8 cellular contexts compared by ENCODE assay signal in genomic region chr1:116376734-116377096, GRCh38. TPM values are rescaled to one million over a fixed set of nuclear protein-coding genes. Genes with fewer than 3 reads are reported as not detected.
A peak's percentile ranks its signal among the peaks of the same experiment; 100 is the strongest.
DNase-seq lines count a peak whose midpoint lies in the region; ATAC-seq and TF ChIP-seq lines count a peak whose summit lies in the region.

No MANE protein-coding gene starts in this region.

- peaks cover 6% of the 10 kb centered on the region for H3K27me3 ChIP-seq in AG04450 (ENCODE audit: control insufficient read depth, insufficient read depth, low read length)
- H3K27me3 ChIP-seq in HUES64 (ENCODE audit: insufficient read depth, low read length): peaks cover 8% of the 10 kb centered on the region
- H3K27me3 ChIP-seq in mammary epithelial cell (ENCODE audit: insufficient read depth, low read length): no peaks in the 10 kb centered on the region
- no peaks in the 10 kb centered on the region for H3K27me3 ChIP-seq in muscle layer of colon (ENCODE audit: control insufficient read depth in 1 of 2, insufficient read depth in 2 of 2, low read length in 2 of 2)

- in situ Hi-C loops in mammary epithelial cell (cut with MboI; ENCODE audit: low sequenced_read_pairs in 2 of 2): loop anchor here in 1 of 2 donors (25.0 kb wide), 1 partner anchor 111 kb away; no protein-coding TSS in a partner anchor

- peaks cover 3% of the 10 kb centered on the region; the same call in 1 of the 2 replicates for H3K9me3 ChIP-seq in AG04450 (ENCODE audit: control insufficient read depth, insufficient read depth, low read length)
- H3K9me3 ChIP-seq in HUES64 (ENCODE audit: insufficient read depth, low read depth, low read length): no peaks in the 10 kb centered on the region
- H3K9me3 ChIP-seq in mammary epithelial cell (replicated peaks; ENCODE audit: insufficient read depth, low read length): no peaks in the 10 kb centered on the region
- H3K9me3 ChIP-seq in muscle layer of colon (ENCODE audit: low read length): no peaks in the 10 kb centered on the region

- H3K4me2 ChIP-seq in mammary epithelial cell (ENCODE audit: insufficient read depth, low read depth, low read length): peak overlapping the region; percentile 84

- H3K4me1 ChIP-seq in HUES64 (ENCODE audit: insufficient read depth, low read length): peaks cover 70% of the 10 kb centered on the region
- H3K4me1 ChIP-seq in mammary epithelial cell (ENCODE audit: insufficient read depth, low read length): peaks cover 61% of the 10 kb centered on the region
- H3K4me1 ChIP-seq in muscle layer of colon (ENCODE audit: insufficient read depth, low read length): peaks cover 63% of the 10 kb centered on the region

- H3K4me3 ChIP-seq in AG04450 (ENCODE audit: low read depth, low read length): no peak overlapping the region
- no peak overlapping the region for H3K4me3 ChIP-seq in HUES64 (ENCODE audit: low read length)
- H3K4me3 ChIP-seq in mammary epithelial cell (replicated peaks in 1 of 3; ENCODE audit: insufficient read depth in 1 of 3, low read depth in 2 of 3, low read length in 3 of 3): peak overlapping the region in 2 of 3 experiments; percentile 31 to 37
- H3K4me3 ChIP-seq in muscle layer of colon (ENCODE audit: low read depth in 1 of 2, low read length in 2 of 2): peak overlapping the region in 1 of 2 donors; percentile 25

- no TSS peak for BruUV-seq in mammary epithelial cell (replicated peaks; lab: Mats Ljungman, UMichigan)

- TF ChIP-seq CTCF in AG04450 (IDR thresholded peaks at IDR 0.05; ENCODE audit: low read depth, low read length) (no peak), mammary epithelial cell (conservative IDR thresholded peaks at IDR 0.05 in 1 of 2, IDR thresholded peaks at IDR 0.05 in 1 of 2; ENCODE audit: extremely low read depth in 1 of 2, insufficient read depth in 1 of 2, low read depth in 1 of 2, low read length in 2 of 2) (no peak)

- dilution Hi-C loops in mammary epithelial cell (cut with HindIII; ENCODE audit: low sequenced_read_pairs): no loop called here

- 100% methylated on average over 1 of the region's 1 CpG for WGBS in HUES64
- 0% methylated on average over 1 of the region's 1 CpG for WGBS in mammary epithelial cell (ENCODE audit: low coverage, missing lambda C conversion rate)

- H3K36me3 ChIP-seq in HUES64 (ENCODE audit: insufficient read depth, low read length): no peaks in the 10 kb centered on the region
- H3K36me3 ChIP-seq in mammary epithelial cell (ENCODE audit: insufficient read depth, low read length): no peaks in the 10 kb centered on the region
- H3K36me3 ChIP-seq in muscle layer of colon (ENCODE audit: insufficient read depth, low read length): no peaks in the 10 kb centered on the region

- POLR2A ChIA-PET in AG04450 (lab: Yijun Ruan, JAX): no interaction called here

- no peak overlapping the region for H3K9ac ChIP-seq in HUES64 (ENCODE audit: low read depth, low read length)
- peak overlapping the region; percentile 75 for H3K9ac ChIP-seq in mammary epithelial cell (ENCODE audit: insufficient read depth, low read length)
- H3K9ac ChIP-seq in muscle layer of colon (ENCODE audit: low read length): peak overlapping the region; percentile 45

- peaks cover 82% of the 10 kb centered on the region for H3K79me2 ChIP-seq in mammary epithelial cell (ENCODE audit: insufficient read depth, low read length)

- no peak overlapping the region for H2AFZ ChIP-seq in mammary epithelial cell (ENCODE audit: low read depth, low read length)

- CTCF ChIA-PET in AG04450 (lab: Charles Lee): interaction anchor here (2.8 kb wide), 1 partner anchor 109 kb away, joined by 12 read pairs; no protein-coding TSS in a partner anchor
- CTCF ChIA-PET in mammary epithelial cell (lab: Charles Lee; ENCODE audit: low non-redundant PET): interaction anchor here (0.5 to 0.8 kb wide), 2 partner anchors 123 to 206 kb away, joined by 3 to 5 read pairs; no protein-coding TSS in a partner anchor

- intact Hi-C loops in mammary epithelial cell (cut with micrococcal nuclease): loop anchor here (2.0 to 5.0 kb wide), 3 partner anchors 28 to 224 kb away; no protein-coding TSS in a partner anchor

- H4K20me1 ChIP-seq in mammary epithelial cell (ENCODE audit: insufficient read depth, low read length): peaks cover 2% of the 10 kb centered on the region

- DNase-seq in AG04450 (ENCODE audit: low read depth, low spot score) (no peak), mammary epithelial cell (no peak), mucosa of gallbladder (ENCODE audit: low spot score) (no peak), hypothalamus (lab: John Stamatoyannopoulos, UW) (no peak), NCI-H82 treated with DMSO at 0.1 percent for 48 hours (lab: John Stamatoyannopoulos, UW; ENCODE audit: unreplicated experiment) (no peak)

- no peak for ATAC-seq in HG03460 (IDR thresholded peaks at IDR 0.05; ENCODE audit: unreplicated experiment)

- H3K27ac ChIP-seq in AG04450 (ENCODE audit: low read depth, low read length) (peak overlapping the region; percentile 60), HUES64 (ENCODE audit: low read depth, low read length) (peak overlapping the region; percentile 47; the same call in 1 of the 2 replicates), mammary epithelial cell (ENCODE audit: insufficient read depth, low read depth, low read length) (peak overlapping the region; percentile 95), muscle layer of colon (ENCODE audit: low read depth, low read length) (peak overlapping the region; percentile 94)

RNA-seq across cellular contexts. Expression of gene ATP1A1, which starts 3.7 kb away (rescaled TPM):
- 189 and 194 TPM in 2 replicates for polyA plus RNA-seq in AG04450 (2011; rRNA removed)
- polyA minus RNA-seq in AG04450 (2011; rRNA and poly(A)+ RNA removed): 238 and 263 TPM in 2 replicates
- polyA plus RNA-seq in HUES64 (2013, experiment 1 of 2): 203 TPM
- 200 TPM for polyA plus RNA-seq in HUES64 (2013, experiment 2 of 2)
- 100 to 1,000 TPM; 359 to 505 TPM for total RNA-seq in mammary epithelial cell
- 660 TPM for polyA plus RNA-seq in mammary epithelial cell
- polyA minus RNA-seq in mammary epithelial cell: 731 TPM
- 2,502 TPM for total RNA-seq in mucosa of gallbladder

Comparison
In these comparisons a context has a peak if more than half of its experiments do, and no peak if none do; other contexts are left out.
1. H3K4me3 ChIP-seq: peak in mammary epithelial cell (2 of 3); none in AG04450 (single experiment) and HUES64 (single experiment).
2. Peak in every context shown above with its lines, with median percentiles within 50 percentile points of each other: H3K27ac ChIP-seq.